9 cellular contexts compared by ENCODE assay signal in the genomic region with DNA sequence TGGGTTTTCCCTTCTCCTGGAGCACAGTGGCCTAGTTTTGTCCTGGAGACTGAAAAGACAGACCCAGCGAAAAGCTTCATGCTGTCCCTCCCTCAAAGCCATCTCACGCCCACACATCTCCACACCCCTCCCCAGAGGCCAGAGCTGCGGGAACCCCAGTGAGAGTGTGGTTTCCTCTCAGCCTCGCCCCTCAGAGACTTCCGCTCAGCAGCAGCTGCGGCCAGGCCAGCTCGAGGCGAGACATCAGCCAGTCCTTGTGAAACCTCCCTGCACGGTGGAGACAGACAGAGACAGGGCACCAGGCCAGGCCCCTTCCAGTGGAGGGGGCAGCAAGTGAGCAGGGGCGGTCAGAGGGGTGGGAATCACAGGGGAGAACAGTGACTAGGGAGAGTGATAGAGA.
DNase-seq lines count a peak whose midpoint lies in the region; ATAC-seq lines count a peak whose summit lies in the region.
"Had no signal": no experiment of that assay in that cellular context is flagged by ENCODE, and none has a peak within 500 bp of the region (broad histone marks: within the 10 kb centered on the region; RNA-seq: fewer than 3 reads in every experiment).

No MANE protein-coding gene starts in this region.

- ATAC-seq in GM18909 (IDR thresholded peaks at IDR 0.05; ENCODE audit: poor library complexity, unreplicated experiment), result peak; percentile 87
- ATAC-seq in HG03045 (IDR thresholded peaks at IDR 0.05; ENCODE audit: unreplicated experiment), result peak; percentile 75

- H3K27ac Mint-ChIP-seq in activated naive CD4-positive, alpha-beta T cell treated with anti-CD3 and anti-CD28 coated beads, Interleukin-2, amount 10 ng/mL, durations not matched to agents 7 days and 5 days, result peak overlapping the region; percentile 95

- peaks cover 32% of the 10 kb centered on the region for H3K4me1 ChIP-seq in SJCRH30

- peaks cover 3% of the 10 kb centered on the region; the same call in 1 of the 2 replicates for H3K27me3 ChIP-seq in SJCRH30
- H3K27me3 ChIP-seq: breast epithelium had no signal

- no peaks in the 10 kb centered on the region for H3K36me3 ChIP-seq in SJCRH30
- H3K36me3 ChIP-seq: breast epithelium had no signal

- peaks cover 29% of the 10 kb centered on the region for H3K27me3 Mint-ChIP-seq in activated naive CD4-positive, alpha-beta T cell treated with anti-CD3 and anti-CD28 coated beads, Interleukin-2, amount 10 ng/mL, durations not matched to agents 7 days and 5 days

- DNase-seq in SJCRH30, result peak; percentile 94 to 96
- DNase-seq in activated naive CD4-positive, alpha-beta T cell treated with anti-CD3 and anti-CD28 coated beads, Interleukin-2, amount 10 ng/mL, durations not matched to agents 7 days and 5 days, result peak; percentile 87
- peak; percentile 76 for DNase-seq in hepatic stellate cell (ENCODE audit: low spot score)
- peak; percentile 41 to 46 for DNase-seq in stimulated activated CD4-positive, alpha-beta T cell treated with anti-CD3 and anti-CD28 coated beads, Interleukin-15, amount 100 ng/mL, for 48 hours (ENCODE audit: low read depth in 2 of 2)
- DNase-seq in NCI-H774 (lab: John Stamatoyannopoulos, UW), result no peak
- no peak for DNase-seq in HT-29 (ENCODE audit: low spot score)

- H3K4me3 Mint-ChIP-seq in activated naive CD4-positive, alpha-beta T cell treated with anti-CD3 and anti-CD28 coated beads, Interleukin-2, amount 10 ng/mL, durations not matched to agents 7 days and 5 days, result peak overlapping the region; percentile 78

- peak overlapping the region; percentile 17; the same call in 1 of the 2 replicates for H3K27ac ChIP-seq in SJCRH30

- CTCF ChIA-PET in activated naive CD4-positive, alpha-beta T cell treated with anti-CD3 and anti-CD28 coated beads, Interleukin-2, amount 10 ng/mL, durations not matched to agents 7 days and 5 days (lab: Charles Lee), result interaction anchor here (1.3 to 1.8 kb wide), 2 partner anchors 13 to 139 kb away, joined by 3 to 8 read pairs; no protein-coding TSS in a partner anchor

- H3K4me3 ChIP-seq in SJCRH30, result no peak overlapping the region
- H3K4me3 ChIP-seq: breast epithelium had no signal

- H3K36me3 Mint-ChIP-seq in activated naive CD4-positive, alpha-beta T cell treated with anti-CD3 and anti-CD28 coated beads, Interleukin-2, amount 10 ng/mL, durations not matched to agents 7 days and 5 days, result no peaks in the 10 kb centered on the region

- peaks cover 2% of the 10 kb centered on the region for H3K9me3 Mint-ChIP-seq in activated naive CD4-positive, alpha-beta T cell treated with anti-CD3 and anti-CD28 coated beads, Interleukin-2, amount 10 ng/mL, durations not matched to agents 7 days and 5 days

- peaks cover 67% of the 10 kb centered on the region for H3K4me1 Mint-ChIP-seq in activated naive CD4-positive, alpha-beta T cell treated with anti-CD3 and anti-CD28 coated beads, Interleukin-2, amount 10 ng/mL, durations not matched to agents 7 days and 5 days

- no peaks in the 10 kb centered on the region for H3K9me3 ChIP-seq in SJCRH30 (replicated peaks)
- H3K9me3 ChIP-seq: breast epithelium had no signal

Comparison
In these comparisons a context has a peak if more than half of its experiments do, and no peak if none do; other contexts are left out.
1. DNase-seq: peak in SJCRH30 (2 of 2), activated naive CD4-positive, alpha-beta T cell treated with anti-CD3 and anti-CD28 coated beads, Interleukin-2, amount 10 ng/mL, durations not matched to agents 7 days and 5 days (single experiment), hepatic stellate cell (single experiment) and stimulated activated CD4-positive, alpha-beta T cell treated with anti-CD3 and anti-CD28 coated beads, Interleukin-15, amount 100 ng/mL, for 48 hours (2 of 2); none in NCI-H774 (single experiment) and HT-29 (single experiment).